In genomic region chr20:4041748-4042411, GRCh38 we compare ENCODE assay signal across 1 cellular context.
TF ChIP-seq lines count a peak whose summit lies in the region.

No MANE protein-coding gene starts in this region.

TF ChIP-seq in K562, 482 proteins besides CTCF, POLR2A, EP300 and RAD21 (continued from another document):
- TF ChIP-seq ZNF407 (IDR thresholded peaks at IDR 0.05; ENCODE audit: low read depth): no peak
- TF ChIP-seq FOXP1 (CRISPR knock-in tag; IDR thresholded peaks at IDR 0.05): peak; percentile 51; the same call in 1 of the 2 replicates
- peak; percentile 86 for TF ChIP-seq FOSL1 (tag; conservative IDR thresholded peaks at IDR 0.05)
- peak; percentile 69 for TF ChIP-seq EGR1 (conservative IDR thresholded peaks at IDR 0.05)
- TF ChIP-seq E2F8 (IDR thresholded peaks at IDR 0.05; ENCODE audit: low read depth, partially characterized antibody): peak; percentile 88
- TF ChIP-seq SMARCA4 (IDR thresholded peaks at IDR 0.05): peak; percentile 65; the same call in 1 of the 2 replicates
- TF ChIP-seq VEZF1 (CRISPR knock-in tag; IDR thresholded peaks at IDR 0.05): peak; percentile 58
- peak; percentile 63 for TF ChIP-seq ARID1B (IDR thresholded peaks at IDR 0.05)
- peak; percentile 76 for TF ChIP-seq L3MBTL2 (IDR thresholded peaks at IDR 0.05)
- TF ChIP-seq CXXC5 (CRISPR knock-in tag; IDR thresholded peaks at IDR 0.05): peak; percentile 27
- TF ChIP-seq CHCHD3 (CRISPR knock-in tag; IDR thresholded peaks at IDR 0.05): no peak
- TF ChIP-seq FOXK2 (conservative IDR thresholded peaks at IDR 0.05 in 1 of 2, IDR thresholded peaks at IDR 0.05 in 1 of 2; ENCODE audit: low read depth in 2 of 2): no peak
- 0 out of 2 replicates have a peak, but pooled peaks have one; percentile 37 for TF ChIP-seq CEBPG (CRISPR knock-in tag; IDR thresholded peaks at IDR 0.05)
- peak; percentile 32 to 40; a peak in 2 of 4 replicates for TF ChIP-seq CEBPG (tag; conservative IDR thresholded peaks at IDR 0.05 in 1 of 2, IDR thresholded peaks at IDR 0.05 in 1 of 2)
- 0 out of 2 replicates have a peak, but pooled peaks have one; percentile 25 for TF ChIP-seq MYNN (IDR thresholded peaks at IDR 0.05)
- no peak for TF ChIP-seq MYNN (CRISPR knock-in tag; IDR thresholded peaks at IDR 0.05)
- TF ChIP-seq SMARCE1 (IDR thresholded peaks at IDR 0.05): peak; percentile 69; the same call in 1 of the 2 replicates
- TF ChIP-seq CSDE1 (IDR thresholded peaks at IDR 0.05): no peak
- TF ChIP-seq, protein P1, sequence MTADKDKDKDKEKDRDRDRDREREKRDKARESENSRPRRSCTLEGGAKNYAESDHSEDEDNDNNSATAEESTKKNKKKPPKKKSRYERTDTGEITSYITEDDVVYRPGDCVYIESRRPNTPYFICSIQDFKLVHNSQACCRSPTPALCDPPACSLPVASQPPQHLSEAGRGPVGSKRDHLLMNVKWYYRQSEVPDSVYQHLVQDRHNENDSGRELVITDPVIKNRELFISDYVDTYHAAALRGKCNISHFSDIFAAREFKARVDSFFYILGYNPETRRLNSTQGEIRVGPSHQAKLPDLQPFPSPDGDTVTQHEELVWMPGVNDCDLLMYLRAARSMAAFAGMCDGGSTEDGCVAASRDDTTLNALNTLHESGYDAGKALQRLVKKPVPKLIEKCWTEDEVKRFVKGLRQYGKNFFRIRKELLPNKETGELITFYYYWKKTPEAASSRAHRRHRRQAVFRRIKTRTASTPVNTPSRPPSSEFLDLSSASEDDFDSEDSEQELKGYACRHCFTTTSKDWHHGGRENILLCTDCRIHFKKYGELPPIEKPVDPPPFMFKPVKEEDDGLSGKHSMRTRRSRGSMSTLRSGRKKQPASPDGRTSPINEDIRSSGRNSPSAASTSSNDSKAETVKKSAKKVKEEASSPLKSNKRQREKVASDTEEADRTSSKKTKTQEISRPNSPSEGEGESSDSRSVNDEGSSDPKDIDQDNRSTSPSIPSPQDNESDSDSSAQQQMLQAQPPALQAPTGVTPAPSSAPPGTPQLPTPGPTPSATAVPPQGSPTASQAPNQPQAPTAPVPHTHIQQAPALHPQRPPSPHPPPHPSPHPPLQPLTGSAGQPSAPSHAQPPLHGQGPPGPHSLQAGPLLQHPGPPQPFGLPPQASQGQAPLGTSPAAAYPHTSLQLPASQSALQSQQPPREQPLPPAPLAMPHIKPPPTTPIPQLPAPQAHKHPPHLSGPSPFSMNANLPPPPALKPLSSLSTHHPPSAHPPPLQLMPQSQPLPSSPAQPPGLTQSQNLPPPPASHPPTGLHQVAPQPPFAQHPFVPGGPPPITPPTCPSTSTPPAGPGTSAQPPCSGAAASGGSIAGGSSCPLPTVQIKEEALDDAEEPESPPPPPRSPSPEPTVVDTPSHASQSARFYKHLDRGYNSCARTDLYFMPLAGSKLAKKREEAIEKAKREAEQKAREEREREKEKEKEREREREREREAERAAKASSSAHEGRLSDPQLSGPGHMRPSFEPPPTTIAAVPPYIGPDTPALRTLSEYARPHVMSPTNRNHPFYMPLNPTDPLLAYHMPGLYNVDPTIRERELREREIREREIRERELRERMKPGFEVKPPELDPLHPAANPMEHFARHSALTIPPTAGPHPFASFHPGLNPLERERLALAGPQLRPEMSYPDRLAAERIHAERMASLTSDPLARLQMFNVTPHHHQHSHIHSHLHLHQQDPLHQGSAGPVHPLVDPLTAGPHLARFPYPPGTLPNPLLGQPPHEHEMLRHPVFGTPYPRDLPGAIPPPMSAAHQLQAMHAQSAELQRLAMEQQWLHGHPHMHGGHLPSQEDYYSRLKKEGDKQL (CRISPR knock-in tag; IDR thresholded peaks at IDR 0.05; ENCODE audit: borderline replicate concordance): no peak
- TF ChIP-seq TFAP4 (CRISPR knock-in tag; IDR thresholded peaks at IDR 0.05; ENCODE audit: borderline replicate concordance): peak; percentile 92
- no peak for TF ChIP-seq RFX1 (IDR thresholded peaks at IDR 0.05)
- TF ChIP-seq CREB1 (IDR thresholded peaks at IDR 0.05): peak; percentile 28; the same call in 1 of the 2 replicates
- 0 out of 2 replicates have a peak, but pooled peaks have one; percentile 30 for TF ChIP-seq CREB1 (CRISPR knock-in tag; IDR thresholded peaks at IDR 0.05)
- peak; percentile 76 for TF ChIP-seq JUN (IDR thresholded peaks at IDR 0.05; ENCODE audit: borderline replicate concordance, low read depth, low read length)
- TF ChIP-seq JUN (CRISPR knock-in tag; IDR thresholded peaks at IDR 0.05; ENCODE audit: borderline replicate concordance): no peak
- TF ChIP-seq CBX2 (IDR thresholded peaks at IDR 0.05; ENCODE audit: insufficient read depth, low read length, poor library complexity, severe bottlenecking): no peak
- TF ChIP-seq, protein P2, sequence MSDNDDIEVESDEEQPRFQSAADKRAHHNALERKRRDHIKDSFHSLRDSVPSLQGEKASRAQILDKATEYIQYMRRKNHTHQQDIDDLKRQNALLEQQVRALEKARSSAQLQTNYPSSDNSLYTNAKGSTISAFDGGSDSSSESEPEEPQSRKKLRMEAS (CRISPR knock-in tag; IDR thresholded peaks at IDR 0.05): peak; percentile 65
- peak; percentile 39 to 74; a peak in 2 of 4 replicates for TF ChIP-seq MNT (conservative IDR thresholded peaks at IDR 0.05)
- TF ChIP-seq ZNF384 (IDR thresholded peaks at IDR 0.05; ENCODE audit: low read depth, low read length): no peak
- 0 out of 2 replicates have a peak, but pooled peaks have one; percentile 26 for TF ChIP-seq USF1 (CRISPR knock-in tag; IDR thresholded peaks at IDR 0.05)
- no peak for TF ChIP-seq RB1 (IDR thresholded peaks at IDR 0.05; ENCODE audit: low read depth)
